ENCODE assay signal across 20 cellular contexts in the genomic region with DNA sequence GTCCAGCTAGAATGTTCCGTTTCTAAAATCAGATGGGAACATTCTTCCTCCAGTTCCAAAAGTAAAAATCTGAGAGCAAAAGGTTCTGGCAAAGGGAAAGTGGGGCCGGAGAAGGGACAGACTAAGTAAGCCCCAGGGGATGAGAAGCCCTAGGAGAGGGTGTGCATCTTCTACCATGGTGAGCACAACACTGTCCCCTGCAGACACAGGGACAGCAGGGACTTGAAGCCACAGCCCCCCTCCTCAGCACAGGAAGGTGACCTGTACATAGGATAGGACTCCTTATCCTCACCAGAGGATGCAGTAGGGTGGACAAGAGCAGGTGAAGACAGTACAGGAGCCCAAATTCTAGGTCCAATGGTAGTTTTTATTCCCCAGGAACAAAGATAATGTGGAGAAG. TPM values are rescaled to one million over a fixed set of nuclear protein-coding genes. Genes with fewer than 3 reads are reported as not detected.
"Had no signal": no experiment of that assay in that cellular context is flagged by ENCODE, and none has a peak within 500 bp of the region (broad histone marks: within the 10 kb centered on the region; RNA-seq: fewer than 3 reads in every experiment).

No MANE protein-coding gene starts in this region.

- H3K36me3 ChIP-seq: ovary had no signal

- DNase-seq: activated CD4-positive, alpha-beta T cell treated with anti-CD3 and anti-CD28 coated beads, Interleukin-2, amount 10 ng/mL, durations not matched to agents 24 days and 14 days; activated CD8-positive, alpha-beta memory T cell treated with anti-CD3 and anti-CD28 coated beads, Interleukin-2, amount 50 U/mL, for 4 hours; activated gamma-delta T cell; activated naive CD8-positive, alpha-beta T cell treated with anti-CD3 and anti-CD28 coated beads for 36 hours; activated T-cell treated with anti-CD3 and anti-CD28 coated beads, Interleukin-2, amount 50 U/mL, for 48 hours; amygdala; effector CD8-positive, alpha-beta T cell; esophagus squamous epithelium; left cardiac atrium; mesenchymal stem cell; naive thymus-derived CD4-positive, alpha-beta T cell; ovary; spleen; stimulated activated CD4-positive, alpha-beta T cell treated with anti-CD3 and anti-CD28 coated beads, Interleukin-4, amount 100 ng/mL, for 4 hours; stimulated activated naive CD4-positive, alpha-beta T cell; tibial artery had no signal

- H3K27ac ChIP-seq: cardiac muscle cell, esophagus squamous epithelium, ovary, spleen, tibial artery, vagina had no signal

- H3K4me1 ChIP-seq: esophagus squamous epithelium, spleen, tibial artery, vagina had no signal

- H3K4me3 ChIP-seq: cardiac muscle cell, esophagus squamous epithelium, ovary, spleen, tibial artery, vagina had no signal

- ATAC-seq: left cardiac atrium; naive thymus-derived CD4-positive, alpha-beta T cell had no signal

- H3K27me3 ChIP-seq: cardiac muscle cell, esophagus squamous epithelium, ovary, spleen, vagina had no signal

- H3K9me3 ChIP-seq: esophagus squamous epithelium, ovary, spleen, tibial artery, vagina had no signal

RNA-seq across cellular contexts. Expression of gene TCF23, which starts 50.4 kb away (rescaled TPM):
- total RNA-seq: activated CD4-positive, alpha-beta T cell treated with anti-CD3 and anti-CD28 coated beads, Interleukin-2, amount 10 ng/mL, durations not matched to agents 24 days and 14 days; activated naive CD8-positive, alpha-beta T cell treated with anti-CD3 and anti-CD28 coated beads for 36 hours; cardiac muscle cell; chondrocyte; esophagus squamous epithelium; lower leg skin; naive thymus-derived CD4-positive, alpha-beta T cell had no signal
- polyA plus RNA-seq: cardiac muscle cell; naive thymus-derived CD4-positive, alpha-beta T cell had no signal
